Comparison of ENCODE assay signal across 1 cellular context in genomic region chr17:9517396-9517795, GRCh38.
TF ChIP-seq lines count a peak whose summit lies in the region.

No MANE protein-coding gene starts in this region.

TF ChIP-seq in GM23338, 12 proteins besides CTCF, POLR2A, EP300 and RAD21 (continued from another document):
- TF ChIP-seq, protein P1, sequence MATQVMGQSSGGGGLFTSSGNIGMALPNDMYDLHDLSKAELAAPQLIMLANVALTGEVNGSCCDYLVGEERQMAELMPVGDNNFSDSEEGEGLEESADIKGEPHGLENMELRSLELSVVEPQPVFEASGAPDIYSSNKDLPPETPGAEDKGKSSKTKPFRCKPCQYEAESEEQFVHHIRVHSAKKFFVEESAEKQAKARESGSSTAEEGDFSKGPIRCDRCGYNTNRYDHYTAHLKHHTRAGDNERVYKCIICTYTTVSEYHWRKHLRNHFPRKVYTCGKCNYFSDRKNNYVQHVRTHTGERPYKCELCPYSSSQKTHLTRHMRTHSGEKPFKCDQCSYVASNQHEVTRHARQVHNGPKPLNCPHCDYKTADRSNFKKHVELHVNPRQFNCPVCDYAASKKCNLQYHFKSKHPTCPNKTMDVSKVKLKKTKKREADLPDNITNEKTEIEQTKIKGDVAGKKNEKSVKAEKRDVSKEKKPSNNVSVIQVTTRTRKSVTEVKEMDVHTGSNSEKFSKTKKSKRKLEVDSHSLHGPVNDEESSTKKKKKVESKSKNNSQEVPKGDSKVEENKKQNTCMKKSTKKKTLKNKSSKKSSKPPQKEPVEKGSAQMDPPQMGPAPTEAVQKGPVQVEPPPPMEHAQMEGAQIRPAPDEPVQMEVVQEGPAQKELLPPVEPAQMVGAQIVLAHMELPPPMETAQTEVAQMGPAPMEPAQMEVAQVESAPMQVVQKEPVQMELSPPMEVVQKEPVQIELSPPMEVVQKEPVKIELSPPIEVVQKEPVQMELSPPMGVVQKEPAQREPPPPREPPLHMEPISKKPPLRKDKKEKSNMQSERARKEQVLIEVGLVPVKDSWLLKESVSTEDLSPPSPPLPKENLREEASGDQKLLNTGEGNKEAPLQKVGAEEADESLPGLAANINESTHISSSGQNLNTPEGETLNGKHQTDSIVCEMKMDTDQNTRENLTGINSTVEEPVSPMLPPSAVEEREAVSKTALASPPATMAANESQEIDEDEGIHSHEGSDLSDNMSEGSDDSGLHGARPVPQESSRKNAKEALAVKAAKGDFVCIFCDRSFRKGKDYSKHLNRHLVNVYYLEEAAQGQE (IDR thresholded peaks at IDR 0.05; ENCODE audit: unreplicated experiment): no peak
